9 cellular contexts compared by ENCODE assay signal in genomic region chr20:44888226-44889103, GRCh38. TPM values are rescaled to one million over a fixed set of nuclear protein-coding genes. Genes with fewer than 3 reads are reported as not detected.
DNase-seq lines count a peak whose midpoint lies in the region; ATAC-seq, FAIRE-seq and TF ChIP-seq lines count a peak whose summit lies in the region.
"Had no signal": no experiment of that assay in that cellular context is flagged by ENCODE, and none has a peak within 500 bp of the region (broad histone marks: within the 10 kb centered on the region; RNA-seq: fewer than 3 reads in every experiment).

No MANE protein-coding gene starts in this region.

- peak overlapping the region in 1 of 4 donors; percentile 3 for H3K4me3 ChIP-seq in upper lobe of left lung

- TF ChIP-seq EP300 in upper lobe of left lung (IDR thresholded peaks at IDR 0.05): no peak

- DNase-seq in activated naive CD4-positive, alpha-beta T cell treated with anti-CD3 and anti-CD28 coated beads, Interleukin-2, amount 50 U/mL, for 72 hours (ENCODE audit: low spot score in 2 of 2): no peak
- no peak for DNase-seq in activated CD4-positive, alpha-beta memory T cell treated with anti-CD3 and anti-CD28 coated beads for 36 hours
- DNase-seq in glutamatergic neuron: no peak
- no peak for DNase-seq in upper lobe of left lung
- no peak for DNase-seq in GM12891 (ENCODE audit: insufficient read length, low spot score)
- no peak for DNase-seq in amniotic stem cell (lab: John Stamatoyannopoulos, UW)
- DNase-seq: nucleus accumbens had no signal

- POLR2A ChIA-PET in activated CD4-positive, alpha-beta memory T cell treated with anti-CD3 and anti-CD28 coated beads for 36 hours (lab: Charles Lee): interaction anchor here (0.7 to 1.7 kb wide), 5 partner anchors 7 to 21 kb away, joined by 3 to 4 read pairs (median 4); no protein-coding TSS in a partner anchor

- peaks cover 52 to 71% (median 54%) of the 10 kb centered on the region in 4 donors for H3K4me1 ChIP-seq in upper lobe of left lung

- no peaks in the 10 kb centered on the region for H3K36me3 ChIP-seq in upper lobe of left lung

- H3K27ac ChIP-seq in upper lobe of left lung: peak overlapping the region in 1 of 4 donors; percentile 42

- no peak for FAIRE-seq in GM12891 (lab: Jason Lieb, UNC)

- H3K27me3 Mint-ChIP-seq in activated naive CD4-positive, alpha-beta T cell treated with anti-CD3 and anti-CD28 coated beads, Interleukin-2, amount 50 U/mL, for 24 hours: no peaks in the 10 kb centered on the region
- H3K27me3 Mint-ChIP-seq in activated CD4-positive, alpha-beta memory T cell treated with anti-CD3 and anti-CD28 coated beads for 36 hours: no peaks in the 10 kb centered on the region
- peaks cover 6% of the 10 kb centered on the region for H3K27me3 Mint-ChIP-seq in glutamatergic neuron (ENCODE audit: unreplicated experiment)

- H3K27ac Mint-ChIP-seq in activated naive CD4-positive, alpha-beta T cell treated with anti-CD3 and anti-CD28 coated beads, Interleukin-2, amount 50 U/mL, for 24 hours: peak overlapping the region; percentile 78
- H3K27ac Mint-ChIP-seq in activated naive CD4-positive, alpha-beta T cell treated with anti-CD3 and anti-CD28 coated beads, Interleukin-2, amount 50 U/mL, for 72 hours: peak overlapping the region in 1 of 2 donors; percentile 16
- H3K27ac Mint-ChIP-seq in activated CD4-positive, alpha-beta memory T cell treated with anti-CD3 and anti-CD28 coated beads for 36 hours: peak overlapping the region; percentile 83
- no peak overlapping the region for H3K27ac Mint-ChIP-seq in glutamatergic neuron (ENCODE audit: unreplicated experiment)

- H3K36me3 Mint-ChIP-seq in activated naive CD4-positive, alpha-beta T cell treated with anti-CD3 and anti-CD28 coated beads, Interleukin-2, amount 50 U/mL, for 24 hours: peaks cover 8% of the 10 kb centered on the region
- peaks cover 13 to 42% of the 10 kb centered on the region in 2 donors for H3K36me3 Mint-ChIP-seq in activated naive CD4-positive, alpha-beta T cell treated with anti-CD3 and anti-CD28 coated beads, Interleukin-2, amount 50 U/mL, for 72 hours
- peaks cover 39% of the 10 kb centered on the region for H3K36me3 Mint-ChIP-seq in activated CD4-positive, alpha-beta memory T cell treated with anti-CD3 and anti-CD28 coated beads for 36 hours
- no peaks in the 10 kb centered on the region for H3K36me3 Mint-ChIP-seq in glutamatergic neuron (ENCODE audit: unreplicated experiment)

- TF ChIP-seq CTCF in glutamatergic neuron (IDR thresholded peaks at IDR 0.05; ENCODE audit: partially characterized antibody, unreplicated experiment) (peak; percentile 49), upper lobe of left lung (IDR thresholded peaks at IDR 0.05) (peak; percentile 21 to 52 (median 31))

- H3K4me1 Mint-ChIP-seq in activated naive CD4-positive, alpha-beta T cell treated with anti-CD3 and anti-CD28 coated beads, Interleukin-2, amount 50 U/mL, for 24 hours: peaks cover 78% of the 10 kb centered on the region
- H3K4me1 Mint-ChIP-seq in activated CD4-positive, alpha-beta memory T cell treated with anti-CD3 and anti-CD28 coated beads for 36 hours (ENCODE audit: low read depth): peaks cover 66% of the 10 kb centered on the region
- H3K4me1 Mint-ChIP-seq in glutamatergic neuron (ENCODE audit: low read depth, unreplicated experiment): peaks cover 20% of the 10 kb centered on the region

- WGBS in upper lobe of left lung, 2 donors: 54 to 58% methylated on average over 6 of the region's 6 CpGs

- TF ChIP-seq POLR2A in upper lobe of left lung (IDR thresholded peaks at IDR 0.05) (no peak), GM12891 (IDR thresholded peaks at IDR 0.05; ENCODE audit: low read depth, low read length) (no peak)

- H3K27me3 ChIP-seq in upper lobe of left lung: no peaks in the 10 kb centered on the region

- CTCF ChIA-PET in activated CD4-positive, alpha-beta memory T cell treated with anti-CD3 and anti-CD28 coated beads for 36 hours (lab: Charles Lee): interaction anchor here (0.6 to 3.6 kb wide), 9 partner anchors 8 to 207 kb away, joined by 3 to 18 read pairs (median 5); partner anchors contain the start of genes PABPC1L and STK4

- H3K9me3 Mint-ChIP-seq in activated naive CD4-positive, alpha-beta T cell treated with anti-CD3 and anti-CD28 coated beads, Interleukin-2, amount 50 U/mL, for 24 hours: no peaks in the 10 kb centered on the region
- H3K9me3 Mint-ChIP-seq in activated naive CD4-positive, alpha-beta T cell treated with anti-CD3 and anti-CD28 coated beads, Interleukin-2, amount 50 U/mL, for 72 hours: peaks cover 0 to 5% of the 10 kb centered on the region in 2 donors
- H3K9me3 Mint-ChIP-seq in activated CD4-positive, alpha-beta memory T cell treated with anti-CD3 and anti-CD28 coated beads for 36 hours: peaks cover 3% of the 10 kb centered on the region
- peaks cover 5% of the 10 kb centered on the region for H3K9me3 Mint-ChIP-seq in glutamatergic neuron (ENCODE audit: unreplicated experiment)

- no peak for ATAC-seq in activated naive CD4-positive, alpha-beta T cell treated with anti-CD3 and anti-CD28 coated beads, Interleukin-2, amount 50 U/mL, for 72 hours
- ATAC-seq in upper lobe of left lung (ENCODE audit: low FRiP score in 2 of 2) (no peak), GM18907 (IDR thresholded peaks at IDR 0.05; ENCODE audit: unreplicated experiment) (no peak)

- intact Hi-C loops in activated CD4-positive, alpha-beta memory T cell treated with anti-CD3 and anti-CD28 coated beads for 36 hours (cut with micrococcal nuclease): loop anchor here (10.0 kb wide), 1 partner anchor 674 kb away; the partner anchor contains the start of gene OSER1

- peak overlapping the region; percentile 97 for H3K4me3 Mint-ChIP-seq in activated naive CD4-positive, alpha-beta T cell treated with anti-CD3 and anti-CD28 coated beads, Interleukin-2, amount 50 U/mL, for 24 hours
- H3K4me3 Mint-ChIP-seq in activated CD4-positive, alpha-beta memory T cell treated with anti-CD3 and anti-CD28 coated beads for 36 hours: peak overlapping the region; percentile 85
- H3K4me3 Mint-ChIP-seq in glutamatergic neuron (ENCODE audit: unreplicated experiment): no peak overlapping the region

- H3K9me3 ChIP-seq in upper lobe of left lung: no peaks in the 10 kb centered on the region

TF ChIP-seq in GM12891, 5 proteins besides CTCF, POLR2A, EP300 and RAD21:
- TF ChIP-seq SPI1 (IDR thresholded peaks at IDR 0.05; ENCODE audit: low read depth, low read length): no peak
- no peak for TF ChIP-seq POLR2AphosphoS5 (IDR thresholded peaks at IDR 0.05; ENCODE audit: low read depth, low read length)
- TF ChIP-seq TAF1 (IDR thresholded peaks at IDR 0.05; ENCODE audit: low read depth, low read length): no peak
- no peak for TF ChIP-seq POU2F2 (IDR thresholded peaks at IDR 0.05; ENCODE audit: low read depth, low read length)

RNA-seq across cellular contexts. Expression of gene YWHAB, which starts 3.0 kb away (rescaled TPM):
- total RNA-seq in activated naive CD4-positive, alpha-beta T cell treated with anti-CD3 and anti-CD28 coated beads, Interleukin-2, amount 50 U/mL, for 72 hours: 100 to 1,000 TPM; 185 to 222 TPM
- 100 to 1,000 TPM; 280 to 284 TPM for total RNA-seq in activated CD4-positive, alpha-beta memory T cell treated with anti-CD3 and anti-CD28 coated beads for 36 hours
- total RNA-seq in glutamatergic neuron (ENCODE audit: unreplicated experiment) (181 TPM), upper lobe of left lung (100 to 1,000 TPM in 4 of 6 donors, 10 to 100 TPM in 2; 61.0 to 201 (median 123) TPM)
- polyA plus RNA-seq in GM12891 (2012; ENCODE audit: low read depth, missing spikeins): 123 TPM

RNA-seq across cellular contexts. Expression of gene PABPC1L, which starts 21.4 kb away (rescaled TPM):
- total RNA-seq in activated naive CD4-positive, alpha-beta T cell treated with anti-CD3 and anti-CD28 coated beads, Interleukin-2, amount 50 U/mL, for 72 hours: 10 to 100 TPM; 63.6 to 96.7 TPM
- total RNA-seq in activated CD4-positive, alpha-beta memory T cell treated with anti-CD3 and anti-CD28 coated beads for 36 hours: 10 to 100 TPM; 61.5 to 70.7 TPM
- total RNA-seq in glutamatergic neuron (ENCODE audit: unreplicated experiment): 27.7 TPM
- 100 to 1,000 TPM in 1 of 6 donors, 10 to 100 TPM in 5; 15.7 to 130 (median 43.7) TPM for total RNA-seq in upper lobe of left lung
- polyA plus RNA-seq in GM12891 (2012; ENCODE audit: low read depth, missing spikeins): 38.3 TPM
